Comparison of ENCODE assay signal across 10 cellular contexts in the genomic region with DNA sequence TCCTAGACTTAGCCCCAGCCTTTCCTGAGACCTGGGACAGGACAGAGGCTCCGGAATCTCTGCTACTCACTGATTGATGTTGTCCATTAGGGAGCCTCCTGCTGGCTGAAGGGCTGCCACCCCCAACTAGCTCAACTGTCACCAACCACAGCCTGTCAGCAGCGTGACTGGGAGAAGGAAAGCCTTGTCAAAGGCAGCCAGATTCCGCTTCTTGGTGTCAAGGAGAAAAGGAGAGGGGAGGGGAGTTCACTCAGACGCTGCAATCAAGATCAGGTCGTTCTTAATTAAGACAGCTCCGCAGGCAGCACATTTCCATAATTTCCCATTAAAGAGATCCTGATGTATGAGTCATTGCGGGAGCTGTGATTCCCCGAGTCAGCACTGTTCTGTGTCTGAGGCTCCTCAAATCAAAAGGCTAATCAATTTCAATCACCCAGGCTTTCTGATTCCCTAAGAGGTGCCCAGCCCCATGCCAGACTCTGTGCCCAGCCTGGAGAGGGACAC.
DNase-seq lines count a peak whose midpoint lies in the region; ATAC-seq, FAIRE-seq and TF ChIP-seq lines count a peak whose summit lies in the region.
"Had no signal": no experiment of that assay in that cellular context is flagged by ENCODE, and none has a peak within 500 bp of the region (broad histone marks: within the 10 kb centered on the region; RNA-seq: fewer than 3 reads in every experiment).

No MANE protein-coding gene starts in this region.

- TF ChIP-seq RAD21 in H1 (IDR thresholded peaks at IDR 0.05 in 1 of 2, conservative IDR thresholded peaks at IDR 0.05 in 1 of 2; ENCODE audit: low read depth in 2 of 2, low read length in 2 of 2) = peak; percentile 34 to 55; a peak in 3 of 4 replicates

- H3K9me3 ChIP-seq in BE2C = no peaks in the 10 kb centered on the region
- H3K9me3 ChIP-seq in Loucy (ENCODE audit: insufficient read depth, low read depth, low read length) = no peaks in the 10 kb centered on the region
- no peaks in the 10 kb centered on the region for H3K9me3 ChIP-seq in H1 (ENCODE audit: insufficient read depth in 2 of 2, low read depth in 1 of 2, low read length in 1 of 2)
- no peaks in the 10 kb centered on the region for H3K9me3 ChIP-seq in mesenchymal stem cell (ENCODE audit: control insufficient read depth, low read length)

- no peak overlapping the region for H3K23ac ChIP-seq in H1 (ENCODE audit: insufficient read length)
- H3K23ac ChIP-seq in mesenchymal stem cell (ENCODE audit: low read length in 2 of 2) = no peak overlapping the region

- H4K8ac ChIP-seq in H1 (ENCODE audit: extremely low read depth, insufficient read depth, low read length) (no peak overlapping the region), mesenchymal stem cell (ENCODE audit: low read length) (no peak overlapping the region)

- H3K4me3 ChIP-seq in BE2C (ENCODE audit: low read depth, low read length) (peak overlapping the region; percentile 35), Loucy (ENCODE audit: low read length, poor library complexity, severe bottlenecking) (no peak overlapping the region), H1 (ENCODE audit: extremely low read depth in 1 of 4, insufficient read depth in 2 of 4, low read depth in 3 of 4, low read length in 4 of 4) (no peak overlapping the region), mesenchymal stem cell (ENCODE audit: insufficient read depth in 1 of 2, low read depth in 1 of 2, low read length in 2 of 2) (peak overlapping the region in 1 of 2 experiments; percentile 16)
- H3K4me3 ChIP-seq: GM12878 had no signal

- H2AFZ ChIP-seq in Loucy (ENCODE audit: low read length) = no peak overlapping the region
- H2AFZ ChIP-seq in H1 (ENCODE audit: low read length) = 0 out of 2 replicates have a peak overlapping the region, but pooled peaks have one; percentile 17
- no peak overlapping the region for H2AFZ ChIP-seq in mesenchymal stem cell (ENCODE audit: low read depth, low read length)

- H2BK5ac ChIP-seq in H1 (ENCODE audit: low read depth, low read length) (no peak overlapping the region), mesenchymal stem cell (ENCODE audit: low read depth, low read length, poor library complexity, severe bottlenecking) (no peak overlapping the region)

- no peaks in the 10 kb centered on the region for H3K27me3 ChIP-seq in BE2C
- no peaks in the 10 kb centered on the region for H3K27me3 ChIP-seq in Loucy (ENCODE audit: insufficient read depth, low read length, poor library complexity, severe bottlenecking)
- H3K27me3 ChIP-seq in H1 (replicated peaks in 1 of 4; ENCODE audit: control insufficient read depth in 3 of 4, extremely low read depth in 1 of 4, insufficient read depth in 3 of 4, low read length in 3 of 4) = no peaks in the 10 kb centered on the region; a peak in 2 of 7 replicates
- H3K27me3 ChIP-seq in mesenchymal stem cell (ENCODE audit: control insufficient read depth in 1 of 2, insufficient read depth in 1 of 2, low read length in 2 of 2) = peaks cover 22 to 25% of the 10 kb centered on the region in 2 experiments

- H3K9ac ChIP-seq in Loucy (ENCODE audit: low read depth, low read length, poor library complexity, severe bottlenecking) (no peak overlapping the region), H1 (replicated peaks in 1 of 4; ENCODE audit: extremely low read depth in 1 of 4, low read depth in 3 of 4, low read length in 3 of 4) (peak overlapping the region in 1 of 4 experiments; percentile 48; a peak in 2 of 7 replicates), mesenchymal stem cell (ENCODE audit: low read length) (no peak overlapping the region)

- H3K79me1 ChIP-seq in H1 (ENCODE audit: low read depth, low read length) = no peaks in the 10 kb centered on the region
- H3K79me1 ChIP-seq in mesenchymal stem cell (replicated peaks; ENCODE audit: low read length, poor library complexity, severe bottlenecking) = no peaks in the 10 kb centered on the region

- no peak overlapping the region for H3K56ac ChIP-seq in H1 (replicated peaks; ENCODE audit: insufficient read length, low read depth, low read length)

- POLR2A ChIA-PET in H1 (lab: Charles Lee; ENCODE audit: partially characterized antibody) = interaction anchor here (1.2 kb wide), 2 partner anchors 152 to 201 kb away, joined by 5 to 6 read pairs; no protein-coding TSS in a partner anchor

- H2BK12ac ChIP-seq in H1 (ENCODE audit: low read depth, low read length) (no peak overlapping the region), mesenchymal stem cell (ENCODE audit: low read length in 2 of 2) (no peak overlapping the region)

- peak; percentile 44 for DNase-seq in BE2C
- no peak for DNase-seq in H1 (ENCODE audit: low read depth in 1 of 2, low spot score in 2 of 2)
- peak; percentile 46 for DNase-seq in mesenchymal stem cell
- DNase-seq in COLO668 (lab: John Stamatoyannopoulos, UW; ENCODE audit: unreplicated experiment) = no peak
- no peak for DNase-seq in HuH-7.5 (ENCODE audit: low spot score)
- no peak for DNase-seq in SHP77 treated with DMSO at 0.1 percent for 48 hours (lab: John Stamatoyannopoulos, UW)

- H3K4me1 ChIP-seq in BE2C (no peaks in the 10 kb centered on the region), Loucy (ENCODE audit: insufficient read depth, low read length, poor library complexity, severe bottlenecking) (peaks cover 6% of the 10 kb centered on the region), H1 (replicated peaks in 1 of 4; ENCODE audit: control insufficient read depth in 3 of 4, insufficient read depth in 4 of 4, low read length in 3 of 4) (peaks cover 3 to 8% (median 5%) of the 10 kb centered on the region in 4 experiments; a peak in 5 of 7 replicates), mesenchymal stem cell (ENCODE audit: control insufficient read depth, insufficient read depth, low read depth, low read length) (peaks cover 5% of the 10 kb centered on the region)

- H3K4ac ChIP-seq in H1 (replicated peaks; ENCODE audit: insufficient read length, low read depth, low read length) = no peak overlapping the region
- no peak overlapping the region for H3K4ac ChIP-seq in mesenchymal stem cell (ENCODE audit: low read depth in 1 of 2, low read length in 2 of 2)

- no peaks in the 10 kb centered on the region for H4K20me1 ChIP-seq in Loucy (ENCODE audit: insufficient read depth, low read length, poor library complexity, severe bottlenecking)
- H4K20me1 ChIP-seq in H1 (replicated peaks in 1 of 2; ENCODE audit: control insufficient read depth in 1 of 2, insufficient read depth in 2 of 2, low read length in 2 of 2) = no peaks in the 10 kb centered on the region

- no peaks in the 10 kb centered on the region; the same call in 1 of the 2 replicates for H3K23me2 ChIP-seq in H1 (ENCODE audit: low read depth, low read length)

- H3K27ac ChIP-seq in H1 (ENCODE audit: low read depth, low read length) (no peak overlapping the region), mesenchymal stem cell (ENCODE audit: low read length, poor library complexity, severe bottlenecking) (no peak overlapping the region)

- no peak overlapping the region for H2BK20ac ChIP-seq in H1 (ENCODE audit: low read length)

- CTCF ChIA-PET in H1 (lab: Charles Lee; ENCODE audit: partially characterized antibody) = interaction anchor here (0.6 to 5.2 kb wide), 19 partner anchors 9 to 250 kb away, joined by 3 to 31 read pairs (median 3); no protein-coding TSS in a partner anchor

- no peaks in the 10 kb centered on the region for H3F3A ChIP-seq in Loucy (ENCODE audit: low read depth)

- H4K91ac ChIP-seq in H1 (replicated peaks; ENCODE audit: insufficient read length, low read length) = no peak overlapping the region
- H4K91ac ChIP-seq in mesenchymal stem cell (ENCODE audit: low read length) = peak overlapping the region; percentile 58

- 37% methylated on average over 7 of the region's 8 CpGs; no CpG with 5 or more reads in 1 of the 2 experiments for WGBS in H1 (ENCODE audit: extremely low coverage in 1 of 2, insufficient coverage in 1 of 2, insufficient read length in 1 of 2, insufficient replicate concordance in 2 of 2, low coverage in 1 of 2, low lambda C conversion rate in 2 of 2, missing lambda C conversion rate in 1 of 2), 2 experiments
- WGBS in mesenchymal stem cell = 17% methylated on average over 6 of the region's 8 CpGs

- peak; percentile 72 for FAIRE-seq in H1 (lab: Jason Lieb, UNC)
- FAIRE-seq: endometrium, GM12878 had no signal

- TF ChIP-seq POLR2A in H1 (IDR thresholded peaks at IDR 0.05; ENCODE audit: control extremely low read depth in 1 of 2, low read depth in 2 of 2, low read length in 2 of 2) = no peak

- no peak for ATAC-seq in HG03159 (IDR thresholded peaks at IDR 0.05; ENCODE audit: unreplicated experiment)

- TF ChIP-seq CTCF in BE2C (IDR thresholded peaks at IDR 0.05; ENCODE audit: low read depth, low read length) (peak; percentile 57), Loucy (conservative IDR thresholded peaks at IDR 0.05; ENCODE audit: low read length) (peak; percentile 16; the same call in 1 of the 2 replicates), H1 (IDR thresholded peaks at IDR 0.05; ENCODE audit: control extremely low read depth in 1 of 3, insufficient read depth in 1 of 3, low read depth in 1 of 3, low read length in 3 of 3) (peak; percentile 16 to 61 (median 47))

- H3K79me2 ChIP-seq in Loucy (ENCODE audit: insufficient read depth, low read length) (no peaks in the 10 kb centered on the region), H1 (ENCODE audit: control insufficient read depth in 1 of 2, insufficient read depth in 2 of 2, low read length in 2 of 2) (no peaks in the 10 kb centered on the region)

- H3K9me2 ChIP-seq in Loucy (replicated peaks; ENCODE audit: low read depth, low read length) = no peaks in the 10 kb centered on the region

- no peak for TF ChIP-seq EP300 in H1 (IDR thresholded peaks at IDR 0.05; ENCODE audit: borderline replicate concordance in 1 of 2, low read depth in 2 of 2, low read length in 2 of 2)

- no peak overlapping the region for H3K18ac ChIP-seq in H1 (ENCODE audit: extremely low read depth, low read length)
- H3K18ac ChIP-seq in mesenchymal stem cell (ENCODE audit: low read depth in 1 of 2, low read length in 2 of 2) = no peak overlapping the region

- H2AK5ac ChIP-seq in H1 (ENCODE audit: low read depth, low read length) (no peak overlapping the region), mesenchymal stem cell (ENCODE audit: low read length, severe bottlenecking) (no peak overlapping the region)

- no peak overlapping the region for H4K5ac ChIP-seq in H1 (ENCODE audit: insufficient read length, low read depth, low read length)

- H3K4me2 ChIP-seq in Loucy (ENCODE audit: low read depth, low read length, poor library complexity, severe bottlenecking) = no peak overlapping the region
- peak overlapping the region; percentile 39 to 52 for H3K4me2 ChIP-seq in H1 (ENCODE audit: insufficient read depth in 1 of 2, low read depth in 2 of 2, low read length in 2 of 2)
- H3K4me2 ChIP-seq in mesenchymal stem cell (ENCODE audit: low read length, poor library complexity, severe bottlenecking) = peak overlapping the region; percentile 44

- H2BK15ac ChIP-seq in H1 (ENCODE audit: low read length) (no peak overlapping the region), mesenchymal stem cell (ENCODE audit: low read depth, poor library complexity, severe bottlenecking) (no peak overlapping the region)

- H3K36me3 ChIP-seq in BE2C (no peaks in the 10 kb centered on the region), Loucy (ENCODE audit: insufficient read depth, low read length) (no peaks in the 10 kb centered on the region), H1 (ENCODE audit: control insufficient read depth in 2 of 4, insufficient read depth in 4 of 4, low read length in 3 of 4) (no peaks in the 10 kb centered on the region), mesenchymal stem cell (ENCODE audit: control insufficient read depth in 1 of 2, insufficient read depth in 2 of 2, low read depth in 1 of 2, low read length in 2 of 2) (no peaks in the 10 kb centered on the region)

- H3K14ac ChIP-seq in H1 (ENCODE audit: insufficient read length) (no peak overlapping the region), mesenchymal stem cell (ENCODE audit: low read length in 2 of 2) (no peak overlapping the region)

- H2BK120ac ChIP-seq in H1 (replicated peaks; ENCODE audit: low read depth, low read length) (no peak overlapping the region), mesenchymal stem cell (ENCODE audit: low read depth, low read length) (no peak overlapping the region)

Comparison
In these comparisons a context has a peak if more than half of its experiments do, and no peak if none do; other contexts are left out.
1. DNase-seq: peak in BE2C (single experiment) and mesenchymal stem cell (single experiment); none in H1 (0 of 2), COLO668 (single experiment), HuH-7.5 (single experiment) and SHP77 treated with DMSO at 0.1 percent for 48 hours (single experiment).
2. Peak in every context shown above with its lines, with median percentiles within 50 percentile points of each other: CTCF ChIP-seq.